1 cellular context compared by ENCODE assay signal in the genomic region with DNA sequence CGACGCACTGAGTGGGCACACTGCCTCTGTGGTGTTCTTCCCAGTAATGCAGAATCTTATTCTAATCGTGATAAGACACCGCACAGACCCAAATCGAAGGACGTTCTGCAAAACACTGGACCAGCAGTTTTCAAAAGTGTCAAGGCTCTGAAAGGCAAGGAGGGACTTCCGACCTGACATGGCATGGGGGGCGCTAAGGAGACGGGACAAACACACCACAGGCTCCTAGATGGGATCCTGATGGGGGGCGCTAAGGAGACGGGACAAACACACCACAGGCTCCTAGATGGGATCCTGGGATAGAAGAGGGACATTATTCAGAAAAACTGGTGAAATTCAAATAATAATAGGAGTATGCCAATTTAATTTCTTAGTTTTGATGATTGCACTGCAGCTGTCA.
TF ChIP-seq lines count a peak whose summit lies in the region.

No MANE protein-coding gene starts in this region.

TF ChIP-seq in GM23338, 12 proteins besides CTCF, POLR2A, EP300 and RAD21 (continued from another document):
- TF ChIP-seq ETS1 (IDR thresholded peaks at IDR 0.05) (no peak), NANOG (IDR thresholded peaks at IDR 0.05; ENCODE audit: borderline replicate concordance) (no peak), ZNF331 (CRISPR knock-in tag; IDR thresholded peaks at IDR 0.05; ENCODE audit: low read depth) (no peak), ZNF114 (CRISPR knock-in tag; IDR thresholded peaks at IDR 0.05) (no peak), STAT1 (IDR thresholded peaks at IDR 0.05; ENCODE audit: unreplicated experiment) (no peak), JUNB (IDR thresholded peaks at IDR 0.05; ENCODE audit: unreplicated experiment) (no peak), REST (IDR thresholded peaks at IDR 0.05; ENCODE audit: unreplicated experiment) (no peak), EZH2 (IDR thresholded peaks at IDR 0.05; ENCODE audit: low read depth, unreplicated experiment) (no peak)
- TF ChIP-seq, protein P1, sequence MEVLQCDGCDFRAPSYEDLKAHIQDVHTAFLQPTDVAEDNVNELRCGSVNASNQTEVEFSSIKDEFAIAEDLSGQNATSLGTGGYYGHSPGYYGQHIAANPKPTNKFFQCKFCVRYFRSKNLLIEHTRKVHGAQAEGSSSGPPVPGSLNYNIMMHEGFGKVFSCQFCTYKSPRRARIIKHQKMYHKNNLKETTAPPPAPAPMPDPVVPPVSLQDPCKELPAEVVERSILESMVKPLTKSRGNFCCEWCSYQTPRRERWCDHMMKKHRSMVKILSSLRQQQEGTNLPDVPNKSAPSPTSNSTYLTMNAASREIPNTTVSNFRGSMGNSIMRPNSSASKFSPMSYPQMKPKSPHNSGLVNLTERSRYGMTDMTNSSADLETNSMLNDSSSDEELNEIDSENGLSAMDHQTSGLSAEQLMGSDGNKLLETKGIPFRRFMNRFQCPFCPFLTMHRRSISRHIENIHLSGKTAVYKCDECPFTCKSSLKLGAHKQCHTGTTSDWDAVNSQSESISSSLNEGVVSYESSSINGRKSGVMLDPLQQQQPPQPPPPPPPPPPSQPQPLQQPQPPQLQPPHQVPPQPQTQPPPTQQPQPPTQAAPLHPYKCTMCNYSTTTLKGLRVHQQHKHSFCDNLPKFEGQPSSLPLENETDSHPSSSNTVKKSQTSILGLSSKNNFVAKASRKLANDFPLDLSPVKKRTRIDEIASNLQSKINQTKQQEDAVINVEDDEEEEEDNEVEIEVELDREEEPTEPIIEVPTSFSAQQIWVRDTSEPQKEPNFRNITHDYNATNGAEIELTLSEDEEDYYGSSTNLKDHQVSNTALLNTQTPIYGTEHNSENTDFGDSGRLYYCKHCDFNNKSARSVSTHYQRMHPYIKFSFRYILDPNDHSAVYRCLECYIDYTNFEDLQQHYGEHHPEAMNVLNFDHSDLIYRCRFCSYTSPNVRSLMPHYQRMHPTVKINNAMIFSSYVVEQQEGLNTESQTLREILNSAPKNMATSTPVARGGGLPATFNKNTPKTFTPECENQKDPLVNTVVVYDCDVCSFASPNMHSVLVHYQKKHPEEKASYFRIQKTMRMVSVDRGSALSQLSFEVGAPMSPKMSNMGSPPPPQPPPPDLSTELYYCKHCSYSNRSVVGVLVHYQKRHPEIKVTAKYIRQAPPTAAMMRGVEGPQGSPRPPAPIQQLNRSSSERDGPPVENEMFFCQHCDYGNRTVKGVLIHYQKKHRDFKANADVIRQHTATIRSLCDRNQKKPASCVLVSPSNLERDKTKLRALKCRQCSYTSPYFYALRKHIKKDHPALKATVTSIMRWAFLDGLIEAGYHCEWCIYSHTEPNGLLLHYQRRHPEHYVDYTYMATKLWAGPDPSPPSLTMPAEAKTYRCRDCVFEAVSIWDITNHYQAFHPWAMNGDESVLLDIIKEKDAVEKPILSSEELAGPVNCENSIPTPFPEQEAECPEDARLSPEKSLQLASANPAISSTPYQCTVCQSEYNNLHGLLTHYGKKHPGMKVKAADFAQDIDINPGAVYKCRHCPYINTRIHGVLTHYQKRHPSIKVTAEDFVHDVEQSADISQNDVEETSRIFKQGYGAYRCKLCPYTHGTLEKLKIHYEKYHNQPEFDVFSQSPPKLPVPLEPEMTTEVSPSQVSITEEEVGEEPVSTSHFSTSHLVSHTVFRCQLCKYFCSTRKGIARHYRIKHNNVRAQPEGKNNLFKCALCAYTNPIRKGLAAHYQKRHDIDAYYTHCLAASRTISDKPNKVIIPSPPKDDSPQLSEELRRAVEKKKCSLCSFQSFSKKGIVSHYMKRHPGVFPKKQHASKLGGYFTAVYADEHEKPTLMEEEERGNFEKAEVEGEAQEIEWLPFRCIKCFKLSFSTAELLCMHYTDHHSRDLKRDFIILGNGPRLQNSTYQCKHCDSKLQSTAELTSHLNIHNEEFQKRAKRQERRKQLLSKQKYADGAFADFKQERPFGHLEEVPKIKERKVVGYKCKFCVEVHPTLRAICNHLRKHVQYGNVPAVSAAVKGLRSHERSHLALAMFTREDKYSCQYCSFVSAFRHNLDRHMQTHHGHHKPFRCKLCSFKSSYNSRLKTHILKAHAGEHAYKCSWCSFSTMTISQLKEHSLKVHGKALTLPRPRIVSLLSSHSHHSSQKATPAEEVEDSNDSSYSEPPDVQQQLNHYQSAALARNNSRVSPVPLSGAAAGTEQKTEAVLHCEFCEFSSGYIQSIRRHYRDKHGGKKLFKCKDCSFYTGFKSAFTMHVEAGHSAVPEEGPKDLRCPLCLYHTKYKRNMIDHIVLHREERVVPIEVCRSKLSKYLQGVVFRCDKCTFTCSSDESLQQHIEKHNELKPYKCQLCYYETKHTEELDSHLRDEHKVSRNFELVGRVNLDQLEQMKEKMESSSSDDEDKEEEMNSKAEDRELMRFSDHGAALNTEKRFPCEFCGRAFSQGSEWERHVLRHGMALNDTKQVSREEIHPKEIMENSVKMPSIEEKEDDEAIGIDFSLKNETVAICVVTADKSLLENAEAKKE (CRISPR knock-in tag; IDR thresholded peaks at IDR 0.05): no peak
